Comparison of ENCODE assay signal across 17 cellular contexts in genomic region chr18:13138822-13139139, GRCh38.
DNase-seq lines count a peak whose midpoint lies in the region; ATAC-seq and TF ChIP-seq lines count a peak whose summit lies in the region.
"Had no signal": no experiment of that assay in that cellular context is flagged by ENCODE, and none has a peak within 500 bp of the region (broad histone marks: within the 10 kb centered on the region; RNA-seq: fewer than 3 reads in every experiment).

No MANE protein-coding gene starts in this region.

- peak overlapping the region; percentile 99 for H3K4me2 ChIP-seq in BLaER1

- no peak for ATAC-seq in lower lobe of right lung
- ATAC-seq in HG03025 (IDR thresholded peaks at IDR 0.05; ENCODE audit: low FRiP score, unreplicated experiment), result no peak
- ATAC-seq: esophagus mucosa had no signal

- H3K36me3 ChIP-seq in BLaER1 (no peaks in the 10 kb centered on the region), Caco-2 (ENCODE audit: control insufficient read depth, insufficient read depth, low read length) (no peaks in the 10 kb centered on the region), lower lobe of right lung (no peaks in the 10 kb centered on the region)
- H3K36me3 ChIP-seq: HAP-1 had no signal

- POLR2A ChIA-PET in Caco-2 (lab: Charles Lee), result no interaction called here
- POLR2A ChIA-PET in activated CD4-positive, alpha-beta memory T cell treated with anti-CD3 and anti-CD28 coated beads for 36 hours (lab: Charles Lee), result no interaction called here

- H3K4me1 ChIP-seq in BLaER1, result peaks cover 53% of the 10 kb centered on the region
- H3K4me1 ChIP-seq in Caco-2, result peaks cover 6% of the 10 kb centered on the region
- H3K4me1 ChIP-seq in lower lobe of right lung, result peaks cover 13% of the 10 kb centered on the region

- no peak overlapping the region for H3K27ac ChIP-seq in BLaER1
- peak overlapping the region; percentile 83 for H3K27ac ChIP-seq in lower lobe of right lung
- H3K27ac ChIP-seq: VCaP had no signal

- H4K20me1 ChIP-seq in BLaER1, result no peaks in the 10 kb centered on the region

- TF ChIP-seq CTCF in Caco-2 (IDR thresholded peaks at IDR 0.05; ENCODE audit: insufficient read depth in 1 of 2, low read depth in 1 of 2, low read length in 1 of 2, severe bottlenecking in 1 of 2, unreplicated experiment in 1 of 2) (no peak), lower lobe of right lung (IDR thresholded peaks at IDR 0.05) (no peak)

- peaks cover 28% of the 10 kb centered on the region for H3K9me3 ChIP-seq in BLaER1
- H3K9me3 ChIP-seq in Caco-2, result peaks cover 12% of the 10 kb centered on the region; the same call in 1 of the 2 replicates
- H3K9me3 ChIP-seq in lower lobe of right lung, result peaks cover 4% of the 10 kb centered on the region
- H3K9me3 ChIP-seq: HAP-1 had no signal

- DNase-seq in Caco-2, result no peak
- DNase-seq in activated CD4-positive, alpha-beta memory T cell treated with anti-CD3 and anti-CD28 coated beads for 36 hours, result peak; percentile 15
- no peak for DNase-seq in lower lobe of right lung
- no peak for DNase-seq in AG20443 (ENCODE audit: low spot score)
- no peak for DNase-seq in cerebellum (ENCODE audit: low spot score)
- no peak for DNase-seq in activated CD4-positive, CD25-positive, alpha-beta regulatory T cell treated with anti-CD3 and anti-CD28 coated beads, Interleukin-2, amount 50 U/mL, for 72 hours
- DNase-seq: glutamatergic neuron; mesenchymal stem cell; NCI-H1694; NCI-H446 treated with DMSO at 0.1 percent for 48 hours; OCI-M1; stimulated activated naive CD4-positive, alpha-beta T cell treated with Interleukin-2 at 50 U/mL for 16 hours had no signal

- H3K4me3 ChIP-seq in BLaER1 (no peak overlapping the region), Caco-2 (ENCODE audit: low read depth, low read length) (no peak overlapping the region), lower lobe of right lung (no peak overlapping the region)
- H3K4me3 ChIP-seq: HAP-1 had no signal

- CTCF ChIA-PET in Caco-2 (lab: Charles Lee), result no interaction called here
- CTCF ChIA-PET in activated CD4-positive, alpha-beta memory T cell treated with anti-CD3 and anti-CD28 coated beads for 36 hours (lab: Charles Lee), result interaction anchor here (0.6 kb wide), 1 partner anchor 243 kb away, joined by 3 read pairs; no protein-coding TSS in a partner anchor

- no peak overlapping the region for H3K27ac Mint-ChIP-seq in Caco-2 (ENCODE audit: unreplicated experiment)
- peak overlapping the region; percentile 39 for H3K27ac Mint-ChIP-seq in activated CD4-positive, alpha-beta memory T cell treated with anti-CD3 and anti-CD28 coated beads for 36 hours

- peaks cover 7% of the 10 kb centered on the region for H3K4me1 Mint-ChIP-seq in Caco-2 (ENCODE audit: low read depth, unreplicated experiment)
- peaks cover 26% of the 10 kb centered on the region for H3K4me1 Mint-ChIP-seq in activated CD4-positive, alpha-beta memory T cell treated with anti-CD3 and anti-CD28 coated beads for 36 hours (ENCODE audit: low read depth)

- peaks cover 7% of the 10 kb centered on the region for H3K9me3 Mint-ChIP-seq in Caco-2 (ENCODE audit: unreplicated experiment)
- peaks cover 10% of the 10 kb centered on the region for H3K9me3 Mint-ChIP-seq in activated CD4-positive, alpha-beta memory T cell treated with anti-CD3 and anti-CD28 coated beads for 36 hours

- H3K9ac ChIP-seq in BLaER1, result no peak overlapping the region

- H3K4me3 Mint-ChIP-seq in Caco-2 (ENCODE audit: unreplicated experiment), result peak overlapping the region; percentile 98
- peak overlapping the region; percentile 88 for H3K4me3 Mint-ChIP-seq in activated CD4-positive, alpha-beta memory T cell treated with anti-CD3 and anti-CD28 coated beads for 36 hours

- H3K27me3 ChIP-seq in BLaER1 (peaks cover 15% of the 10 kb centered on the region; the same call in 1 of the 2 replicates), Caco-2 (replicated peaks; ENCODE audit: control insufficient read depth, insufficient read depth, low read length) (no peaks in the 10 kb centered on the region), lower lobe of right lung (ENCODE audit: low read depth) (peaks cover 15% of the 10 kb centered on the region)

- intact Hi-C loops in Caco-2 (cut with micrococcal nuclease; ENCODE audit: unreplicated experiment), result loop anchor here (1.0 kb wide), 3 partner anchors 21 to 492 kb away; no protein-coding TSS in a partner anchor
- intact Hi-C loops in activated CD4-positive, alpha-beta memory T cell treated with anti-CD3 and anti-CD28 coated beads for 36 hours (cut with micrococcal nuclease), result loop anchor here (1.0 to 10.0 kb wide), 4 partner anchors 191 to 764 kb away; partner anchors contain the start of genes AFG3L2, FAM210A and RNMT
- intact Hi-C loops in lower lobe of right lung (cut with DNase I), result no loop called here

- no TSS peak for BruUV-seq in Caco-2 (replicated peaks; lab: Mats Ljungman, UMichigan)

- no peaks in the 10 kb centered on the region for H3K27me3 Mint-ChIP-seq in Caco-2 (ENCODE audit: insufficient read depth, unreplicated experiment)
- H3K27me3 Mint-ChIP-seq in activated CD4-positive, alpha-beta memory T cell treated with anti-CD3 and anti-CD28 coated beads for 36 hours, result peaks cover 4% of the 10 kb centered on the region

- peaks cover 8% of the 10 kb centered on the region for H3K36me3 Mint-ChIP-seq in Caco-2 (ENCODE audit: insufficient read depth, unreplicated experiment)
- peaks cover 6% of the 10 kb centered on the region for H3K36me3 Mint-ChIP-seq in activated CD4-positive, alpha-beta memory T cell treated with anti-CD3 and anti-CD28 coated beads for 36 hours
